In genomic region chr2:199315299-199316179, GRCh38 we compare ENCODE assay signal across 11 cellular contexts.
DNase-seq lines count a peak whose midpoint lies in the region; TF ChIP-seq lines count a peak whose summit lies in the region.
"Had no signal": no experiment of that assay in that cellular context is flagged by ENCODE, and none has a peak within 500 bp of the region (broad histone marks: within the 10 kb centered on the region; RNA-seq: fewer than 3 reads in every experiment).

No MANE protein-coding gene starts in this region.

- H3K9me3 ChIP-seq in NT2/D1 (ENCODE audit: insufficient read depth, low read length) (no peaks in the 10 kb centered on the region), endodermal cell (ENCODE audit: control insufficient read depth, low read length) (no peaks in the 10 kb centered on the region), prostate gland (no peaks in the 10 kb centered on the region)
- H3K9me3 ChIP-seq: pancreas had no signal

- CTCF ChIA-PET in RWPE1 (lab: Yijun Ruan, JAX) = interaction anchor here (0.6 kb wide), 1 partner anchor 425 kb away, joined by 3 read pairs; no protein-coding TSS in a partner anchor

- H3K27me3 ChIP-seq in NT2/D1 (ENCODE audit: insufficient read depth, insufficient read length) (no peaks in the 10 kb centered on the region), endodermal cell (ENCODE audit: control insufficient read depth, insufficient read depth, low read length, poor library complexity, severe bottlenecking) (no peaks in the 10 kb centered on the region), prostate gland (replicated peaks; ENCODE audit: insufficient read depth) (no peaks in the 10 kb centered on the region)
- H3K27me3 ChIP-seq: pancreas had no signal

- H3K27ac Mint-ChIP-seq in endodermal cell (no peak overlapping the region), neural crest cell (ENCODE audit: unreplicated experiment) (no peak overlapping the region)

- intact Hi-C loops in prostate gland (cut with DNase I) = no loop called here

- H3K4me1 ChIP-seq in NT2/D1 (ENCODE audit: insufficient read depth, insufficient read length) = no peaks in the 10 kb centered on the region
- H3K4me1 ChIP-seq in endodermal cell (ENCODE audit: control insufficient read depth, insufficient read depth, low read length) = no peaks in the 10 kb centered on the region
- H3K4me1 ChIP-seq in prostate gland (replicated peaks) = no peaks in the 10 kb centered on the region
- H3K4me1 ChIP-seq: pancreas had no signal

- H3K27me3 Mint-ChIP-seq in endodermal cell (ENCODE audit: insufficient read depth) = no peaks in the 10 kb centered on the region
- no peaks in the 10 kb centered on the region for H3K27me3 Mint-ChIP-seq in neural crest cell (ENCODE audit: low read depth)

- H3K4me3 ChIP-seq in NT2/D1 (ENCODE audit: insufficient read length, low read depth) = no peak overlapping the region
- no peak overlapping the region for H3K4me3 ChIP-seq in endodermal cell (ENCODE audit: low read length)
- H3K4me3 ChIP-seq in prostate gland = no peak overlapping the region
- H3K4me3 ChIP-seq: pancreas had no signal

- POLR2A ChIA-PET in RWPE1 (lab: Yijun Ruan, JAX; ENCODE audit: low non-redundant PET) = no interaction called here

- peaks cover 5% of the 10 kb centered on the region for H3K4me1 Mint-ChIP-seq in endodermal cell
- peaks cover 10% of the 10 kb centered on the region for H3K4me1 Mint-ChIP-seq in neural crest cell

- 78% methylated on average over 1 of the region's 1 CpG; no CpG with 5 or more reads in 1 of the 2 experiments for WGBS in endodermal cell (ENCODE audit: insufficient coverage in 1 of 2, insufficient read length in 1 of 2), 2 experiments
- 88% methylated on average over 1 of the region's 1 CpG for WGBS in prostate gland

- H3K27ac ChIP-seq in endodermal cell (ENCODE audit: low read depth, low read length) = no peak overlapping the region
- no peak overlapping the region for H3K27ac ChIP-seq in RWPE1
- H3K27ac ChIP-seq in prostate gland = no peak overlapping the region
- H3K27ac ChIP-seq: pancreas had no signal

- no peak for TF ChIP-seq POLR2A in prostate gland (IDR thresholded peaks at IDR 0.05)

- H3K9me3 Mint-ChIP-seq in endodermal cell = no peaks in the 10 kb centered on the region
- H3K9me3 Mint-ChIP-seq in neural crest cell = no peaks in the 10 kb centered on the region

- H3K36me3 ChIP-seq in NT2/D1 (ENCODE audit: insufficient read depth, insufficient read length, low read length) (no peaks in the 10 kb centered on the region), endodermal cell (ENCODE audit: control insufficient read depth, insufficient read depth, low read length) (no peaks in the 10 kb centered on the region), prostate gland (no peaks in the 10 kb centered on the region)
- H3K36me3 ChIP-seq: pancreas had no signal

- H3K9ac ChIP-seq in NT2/D1 (ENCODE audit: insufficient read length, low read depth) = no peak overlapping the region
- H3K9ac ChIP-seq in endodermal cell (ENCODE audit: extremely low read depth, low read length, poor library complexity, severe bottlenecking) = no peak overlapping the region

- DNase-seq in SIG-M5 treated with dmso at 0.1 percent for 504 hours (lab: John Stamatoyannopoulos, UW; ENCODE audit: unreplicated experiment) (peak; percentile 4), SIG-M5 (lab: John Stamatoyannopoulos, UW) (no peak), NT2/D1 (ENCODE audit: low read depth, low spot score) (peak; percentile 48), endodermal cell (peak; percentile 78), neural crest cell (ENCODE audit: low read depth, low spot score) (peak; percentile 19), RWPE1 (ENCODE audit: low spot score) (no peak), prostate gland (ENCODE audit: low spot score) (no peak)
- no peak for DNase-seq in activated T-cell treated with anti-CD3 and anti-CD28 coated beads, Interleukin-2, amount 50 U/mL, for 1 hour
- DNase-seq: central memory CD4-positive, alpha-beta T cell; NCI-H1092; pancreas had no signal

- TF ChIP-seq CTCF in endodermal cell (conservative IDR thresholded peaks at IDR 0.05) = no peak
- TF ChIP-seq CTCF in neural crest cell (conservative IDR thresholded peaks at IDR 0.05) = no peak
- TF ChIP-seq CTCF in RWPE1 (conservative IDR thresholded peaks at IDR 0.05; ENCODE audit: low read depth) = no peak
- no peak for TF ChIP-seq CTCF in prostate gland (IDR thresholded peaks at IDR 0.05)

- H3K36me3 Mint-ChIP-seq in endodermal cell (ENCODE audit: low read depth) = no peaks in the 10 kb centered on the region
- H3K36me3 Mint-ChIP-seq in neural crest cell (ENCODE audit: low read depth) = no peaks in the 10 kb centered on the region

- H3K4me3 Mint-ChIP-seq in endodermal cell = no peak overlapping the region
- H3K4me3 Mint-ChIP-seq in neural crest cell = no peak overlapping the region

Comparison
In these comparisons a context has a peak if more than half of its experiments do, and no peak if none do; other contexts are left out.
1. DNase-seq: peak in SIG-M5 treated with dmso at 0.1 percent for 504 hours (single experiment), NT2/D1 (single experiment), endodermal cell (single experiment) and neural crest cell (single experiment); none in SIG-M5 (single experiment), activated T-cell treated with anti-CD3 and anti-CD28 coated beads, Interleukin-2, amount 50 U/mL, for 1 hour (single experiment), RWPE1 (single experiment) and prostate gland (single experiment).